8 cellular contexts compared by ENCODE assay signal in the genomic region with DNA sequence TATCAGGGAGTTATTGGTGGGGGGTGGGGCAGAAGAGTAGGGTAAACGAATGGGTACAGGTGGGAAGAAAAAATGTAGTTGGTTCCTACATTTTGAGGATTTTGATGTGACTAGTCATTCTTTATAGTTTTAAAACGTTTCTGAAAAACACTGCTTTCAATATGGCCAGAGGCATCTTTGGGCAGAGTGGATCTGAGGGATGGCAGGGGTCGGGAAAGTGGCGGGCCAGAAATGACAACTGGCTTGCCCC. TPM values are rescaled to one million over a fixed set of nuclear protein-coding genes. Genes with fewer than 3 reads are reported as not detected.
DNase-seq lines count a peak whose midpoint lies in the region; ATAC-seq and TF ChIP-seq lines count a peak whose summit lies in the region.

No MANE protein-coding gene starts in this region.

- H3K4me1 ChIP-seq in mucosa of rectum (ENCODE audit: control insufficient read depth in 2 of 2, insufficient read depth in 2 of 2, low read length in 2 of 2) = peaks cover 12 to 16% of the 10 kb centered on the region in 2 donors

- POLR2A ChIA-PET in MCF 10A (lab: Yijun Ruan, JAX) = interaction anchor here (0.6 to 2.5 kb wide), 7 partner anchors 13 to 279 kb away, joined by 3 to 9 read pairs (median 5); a partner anchor contains a TSS

- H3K27me3 ChIP-seq in HL-60 (ENCODE audit: insufficient read depth, poor library complexity, severe bottlenecking) (no peaks in the 10 kb centered on the region), mucosa of rectum (ENCODE audit: control insufficient read depth in 2 of 2, insufficient read depth in 2 of 2, low read length in 2 of 2) (no peaks in the 10 kb centered on the region)

- DNase-seq in HL-60 (ENCODE audit: low read depth in 1 of 2, low spot score in 1 of 2) = no peak
- DNase-seq in MCF 10A (ENCODE audit: unreplicated experiment) = no peak
- DNase-seq in NCI-H69 (lab: John Stamatoyannopoulos, UW) = no peak
- no peak for DNase-seq in stimulated activated CD4-positive, alpha-beta T cell treated with anti-CD3 and anti-CD28 coated beads, Interleukin-2, amount 100 ng/mL, for 24 hours

- intact Hi-C loops in MCF 10A (cut with micrococcal nuclease) = no loop called here

- H3K27ac Mint-ChIP-seq in MCF 10A (ENCODE audit: low read depth, unreplicated experiment) = peak overlapping the region; percentile 62

- H3K9me3 Mint-ChIP-seq in MCF 10A (ENCODE audit: unreplicated experiment) = no peaks in the 10 kb centered on the region

- no peak for ATAC-seq in HG02759 (IDR thresholded peaks at IDR 0.05; ENCODE audit: unreplicated experiment)
- no peak for ATAC-seq in GM21381 (IDR thresholded peaks at IDR 0.05; ENCODE audit: unreplicated experiment)

- no peaks in the 10 kb centered on the region for H3K36me3 ChIP-seq in mucosa of rectum (ENCODE audit: control insufficient read depth in 2 of 2, insufficient read depth in 2 of 2, low read length in 2 of 2)

- H3K4me3 ChIP-seq in HL-60 (replicated peaks; ENCODE audit: insufficient read depth, low read length) (peak overlapping the region; percentile 35), mucosa of rectum (ENCODE audit: low read length in 2 of 2) (peak overlapping the region; percentile 75 to 90)

- H3K27me3 Mint-ChIP-seq in MCF 10A (ENCODE audit: insufficient read depth, unreplicated experiment) = no peaks in the 10 kb centered on the region

- no peak for TF ChIP-seq CTCF in 22Rv1 (IDR thresholded peaks at IDR 0.05)
- TF ChIP-seq CTCF in HL-60 (IDR thresholded peaks at IDR 0.05; ENCODE audit: insufficient read depth, low read length) = no peak
- TF ChIP-seq CTCF in MCF 10A (IDR thresholded peaks at IDR 0.05; ENCODE audit: unreplicated experiment) = no peak

- H3K9me3 ChIP-seq in mucosa of rectum (ENCODE audit: control insufficient read depth in 2 of 2, low read length in 2 of 2) = no peaks in the 10 kb centered on the region

- H3K27ac ChIP-seq in 22Rv1 (peak overlapping the region; percentile 91), HL-60 (replicated peaks) (peak overlapping the region; percentile 100), mucosa of rectum (ENCODE audit: low read depth in 2 of 2, low read length in 2 of 2) (peak overlapping the region; percentile 94 to 97)

- no TSS peak for BruUV-seq in MCF 10A (replicated peaks; lab: Mats Ljungman, UMichigan)

- CTCF ChIA-PET in MCF 10A (lab: Yijun Ruan, JAX) = interaction anchor here (1.3 kb wide), 1 partner anchor 35 kb away, joined by 3 read pairs; no protein-coding TSS in a partner anchor

- no peaks in the 10 kb centered on the region for H3K36me3 Mint-ChIP-seq in MCF 10A (ENCODE audit: insufficient read depth, unreplicated experiment)

- peak overlapping the region; percentile 86 to 92 for H3K9ac ChIP-seq in mucosa of rectum (ENCODE audit: low read depth in 1 of 2, low read length in 2 of 2)

- H3K4me3 Mint-ChIP-seq in MCF 10A (ENCODE audit: unreplicated experiment) = peak overlapping the region; percentile 84

- peaks cover 25% of the 10 kb centered on the region for H3K4me1 Mint-ChIP-seq in MCF 10A (ENCODE audit: insufficient read depth, unreplicated experiment)

RNA-seq across cellular contexts. Expression of a gene that starts 0.5 kb away (rescaled TPM):
- 1.9 and 3.0 TPM in 2 replicates for total RNA-seq in MCF 10A (2022)
